In genomic region chr17:36592316-36592710, GRCh38 we compare ENCODE assay signal across 9 cellular contexts. TPM values are rescaled to one million over a fixed set of nuclear protein-coding genes. Genes with fewer than 3 reads are reported as not detected.
DNase-seq lines count a peak whose midpoint lies in the region; ATAC-seq, FAIRE-seq and TF ChIP-seq lines count a peak whose summit lies in the region.
"Had no signal": no experiment of that assay in that cellular context is flagged by ENCODE, and none has a peak within 500 bp of the region (broad histone marks: within the 10 kb centered on the region; RNA-seq: fewer than 3 reads in every experiment).

No MANE protein-coding gene starts in this region.

- dilution Hi-C loops in keratinocyte (cut with MboI; ENCODE audit: extremely low pct_ligation_motif_present, low sequenced_read_pairs), result no loop called here

- no peaks in the 10 kb centered on the region for H3K9me3 Mint-ChIP-seq in stimulated activated memory B cell treated with anti-CD40 and anti-IgM and Interleukin-4, amounts not matched to agents 10 μg/mL and 1 μg/mL and 100 μg/mL, for 72 hours

- H3K9me1 ChIP-seq in keratinocyte (ENCODE audit: control insufficient read depth, extremely low read depth, insufficient read depth, low read length), result no peaks in the 10 kb centered on the region

- no peak for FAIRE-seq in keratinocyte (lab: Jason Lieb, UNC)
- FAIRE-seq: A204.1 had no signal

- peaks cover 10% of the 10 kb centered on the region for H3K4me1 ChIP-seq in keratinocyte (ENCODE audit: control insufficient read depth, extremely low read depth, insufficient read depth, low read length)

- no peaks in the 10 kb centered on the region for H3K79me2 ChIP-seq in keratinocyte (ENCODE audit: control insufficient read depth, insufficient read depth, low read length)

- H3K9me3 ChIP-seq in MG63, result no peaks in the 10 kb centered on the region
- no peaks in the 10 kb centered on the region for H3K9me3 ChIP-seq in keratinocyte (ENCODE audit: control insufficient read depth, low read depth, low read length)

- peak overlapping the region; percentile 64 for H3K4me3 ChIP-seq in MG63
- peak overlapping the region; percentile 58 to 74 (median 68) for H3K4me3 ChIP-seq in keratinocyte (ENCODE audit: control insufficient read depth in 2 of 3, extremely low read depth in 1 of 3, insufficient read depth in 2 of 3, low read depth in 1 of 3, low read length in 3 of 3)

- H3K4me1 Mint-ChIP-seq in stimulated activated memory B cell treated with anti-CD40 and anti-IgM and Interleukin-4, amounts not matched to agents 10 μg/mL and 1 μg/mL and 100 μg/mL, for 72 hours, result peaks cover 29% of the 10 kb centered on the region

- H3K36me3 ChIP-seq in MG63, result peaks cover 49% of the 10 kb centered on the region
- H3K36me3 ChIP-seq in keratinocyte (ENCODE audit: control insufficient read depth in 2 of 2, extremely low read depth in 1 of 2, insufficient read depth in 2 of 2, low read length in 2 of 2), result peaks cover 4 to 21% of the 10 kb centered on the region in 2 experiments

- no peak for TF ChIP-seq CTCF in keratinocyte (optimal IDR thresholded peaks at IDR 0.05 in 1 of 3, IDR thresholded peaks at IDR 0.05 in 1 of 3, conservative IDR thresholded peaks at IDR 0.05 in 1 of 3; ENCODE audit: extremely low read depth in 1 of 3, insufficient read depth in 2 of 3, low read length in 3 of 3)

- no peak overlapping the region for H3K27ac ChIP-seq in keratinocyte (ENCODE audit: control insufficient read depth, insufficient read depth, low read length)

- peaks cover 11% of the 10 kb centered on the region for H3K36me3 Mint-ChIP-seq in stimulated activated memory B cell treated with anti-CD40 and anti-IgM and Interleukin-4, amounts not matched to agents 10 μg/mL and 1 μg/mL and 100 μg/mL, for 72 hours

- H3K4me3 Mint-ChIP-seq in stimulated activated memory B cell treated with anti-CD40 and anti-IgM and Interleukin-4, amounts not matched to agents 10 μg/mL and 1 μg/mL and 100 μg/mL, for 72 hours, result peak overlapping the region; percentile 82

- H3K27me3 ChIP-seq in MG63, result no peaks in the 10 kb centered on the region
- H3K27me3 ChIP-seq in keratinocyte (ENCODE audit: control insufficient read depth, extremely low read depth, insufficient read depth, low read length), result no peaks in the 10 kb centered on the region

- H3K27me3 Mint-ChIP-seq in stimulated activated memory B cell treated with anti-CD40 and anti-IgM and Interleukin-4, amounts not matched to agents 10 μg/mL and 1 μg/mL and 100 μg/mL, for 72 hours, result no peaks in the 10 kb centered on the region

- peak overlapping the region; percentile 78 for H3K4me2 ChIP-seq in keratinocyte (ENCODE audit: control insufficient read depth, extremely low read depth, insufficient read depth, low read depth, low read length)

- no peaks in the 10 kb centered on the region for H4K20me1 ChIP-seq in keratinocyte (ENCODE audit: control insufficient read depth, extremely low read depth, insufficient read depth, low read length)

- peak; percentile 16 for ATAC-seq in stimulated activated memory B cell treated with anti-CD40 and anti-IgM and Interleukin-4, amounts not matched to agents 10 μg/mL and 1 μg/mL and 100 μg/mL, for 72 hours
- ATAC-seq in HG02678 (IDR thresholded peaks at IDR 0.05; ENCODE audit: unreplicated experiment) (no peak), GM19324 (IDR thresholded peaks at IDR 0.05; ENCODE audit: low FRiP score, unreplicated experiment) (no peak)

- DNase-seq in DMS 273 (lab: John Stamatoyannopoulos, UW; ENCODE audit: unreplicated experiment), result peak; percentile 58
- DNase-seq in DMS 273 treated with DMSO at 0.1 percent for 48 hours (lab: John Stamatoyannopoulos, UW), result no peak
- DNase-seq in MG63, result peak; percentile 48
- DNase-seq in astrocyte of the hippocampus (ENCODE audit: low read depth, low spot score), result peak; percentile 79
- DNase-seq in keratinocyte (ENCODE audit: low read depth, low spot score), result no peak

- peak overlapping the region; percentile 75 for H3K9ac ChIP-seq in keratinocyte (ENCODE audit: control insufficient read depth, extremely low read depth, insufficient read depth, low read length)

- peak overlapping the region; percentile 26 for H3K27ac Mint-ChIP-seq in stimulated activated memory B cell treated with anti-CD40 and anti-IgM and Interleukin-4, amounts not matched to agents 10 μg/mL and 1 μg/mL and 100 μg/mL, for 72 hours

- H2AFZ ChIP-seq in keratinocyte (ENCODE audit: control insufficient read depth, low read length), result no peak overlapping the region

RNA-seq across cellular contexts. Expression of gene DHRS11, which starts 0.6 kb away (rescaled TPM):
- total RNA-seq in MG63 (2014; rRNA removed; shearing (Covaris generic); ENCODE audit: low replicate concordance), result 17.4 and 18.0 TPM in 2 replicates
- polyA plus RNA-seq in keratinocyte, result 11.0 to 14.3 TPM (median 11.4 TPM) in 3 replicates
- polyA plus RNA-seq in keratinocyte (2011; ENCODE audit: low read depth), result 3.2 TPM
- polyA plus RNA-seq in keratinocyte (2011; cell fraction: cytosol; rRNA removed), result 12.4 and 13.7 TPM in 2 replicates
- polyA plus RNA-seq in keratinocyte (2011; cell fraction: nucleus; rRNA removed), result 23.6 and 25.8 TPM in 2 replicates
- polyA plus RNA-seq in keratinocyte (2012; ENCODE audit: low replicate concordance), result 6.5 and 22.5 TPM in 2 replicates
- polyA minus RNA-seq in keratinocyte, result 8.0 to 17.2 TPM (median 15.3 TPM) in 3 replicates
- polyA minus RNA-seq in keratinocyte (2011; cell fraction: cytosol; rRNA and poly(A)+ RNA removed), result 12.7 TPM
- polyA minus RNA-seq in keratinocyte (2011; cell fraction: nucleus; rRNA and poly(A)+ RNA removed), result 4.2 and 5.5 TPM in 2 replicates

RNA-seq across cellular contexts. Expression of gene MRM1, which starts 9.1 kb away (rescaled TPM):
- total RNA-seq in MG63 (2014; rRNA removed; shearing (Covaris generic); ENCODE audit: low replicate concordance), result 16.7 and 19.9 TPM in 2 replicates
- polyA plus RNA-seq in keratinocyte, result 3.7 to 5.4 TPM (median 3.8 TPM) in 3 replicates
- polyA plus RNA-seq in keratinocyte (2011; ENCODE audit: low read depth), result 0.56 TPM
- polyA plus RNA-seq in keratinocyte (2011; cell fraction: cytosol; rRNA removed), result 2.2 and 3.3 TPM in 2 replicates
- polyA plus RNA-seq in keratinocyte (2011; cell fraction: nucleus; rRNA removed), result 3.0 and 4.5 TPM in 2 replicates
- 2.1 and 5.0 TPM in 2 replicates for polyA plus RNA-seq in keratinocyte (2012; ENCODE audit: low replicate concordance)
- polyA minus RNA-seq in keratinocyte, result 1.4 to 2.0 TPM (median 1.5 TPM) in 3 replicates
- 6.1 TPM for polyA minus RNA-seq in keratinocyte (2011; cell fraction: cytosol; rRNA and poly(A)+ RNA removed)
- 3.1 and 3.4 TPM in 2 replicates for polyA minus RNA-seq in keratinocyte (2011; cell fraction: nucleus; rRNA and poly(A)+ RNA removed)

RNA-seq across cellular contexts. Expression of gene GGNBP2, which starts 47.6 kb away (rescaled TPM):
- 64.2 and 77.3 TPM in 2 replicates for total RNA-seq in MG63 (2014; rRNA removed; shearing (Covaris generic); ENCODE audit: low replicate concordance)
- 73.0 to 95.5 TPM (median 84.9 TPM) in 3 replicates for polyA plus RNA-seq in keratinocyte
- 120 TPM for polyA plus RNA-seq in keratinocyte (2011; ENCODE audit: low read depth)
- polyA plus RNA-seq in keratinocyte (2011; cell fraction: cytosol; rRNA removed), result 43.6 and 94.9 TPM in 2 replicates
- 182 and 183 TPM in 2 replicates for polyA plus RNA-seq in keratinocyte (2011; cell fraction: nucleus; rRNA removed)
- 50.2 and 59.5 TPM in 2 replicates for polyA plus RNA-seq in keratinocyte (2012; ENCODE audit: low replicate concordance)
- polyA minus RNA-seq in keratinocyte, result 73.4 to 90.5 TPM (median 86.5 TPM) in 3 replicates
- polyA minus RNA-seq in keratinocyte (2011; cell fraction: cytosol; rRNA and poly(A)+ RNA removed), result 26.1 TPM
- polyA minus RNA-seq in keratinocyte (2011; cell fraction: nucleus; rRNA and poly(A)+ RNA removed), result 40.0 and 92.5 TPM in 2 replicates

RNA-seq across cellular contexts. Expression of gene PIGW, which starts 57.5 kb away (rescaled TPM):
- 6.6 and 7.7 TPM in 2 replicates for total RNA-seq in MG63 (2014; rRNA removed; shearing (Covaris generic); ENCODE audit: low replicate concordance)
- polyA plus RNA-seq in keratinocyte, result 4.2 to 9.8 TPM (median 7.4 TPM) in 3 replicates
- polyA plus RNA-seq in keratinocyte (2011; ENCODE audit: low read depth), result 1.9 TPM
- 4.0 and 8.0 TPM in 2 replicates for polyA plus RNA-seq in keratinocyte (2011; cell fraction: cytosol; rRNA removed)
- polyA plus RNA-seq in keratinocyte (2011; cell fraction: nucleus; rRNA removed), result 6.3 and 8.3 TPM in 2 replicates
- polyA plus RNA-seq in keratinocyte (2012; ENCODE audit: low replicate concordance), result 8.0 and 8.4 TPM in 2 replicates
- polyA minus RNA-seq in keratinocyte, result 0.92 to 3.0 TPM (median 2.6 TPM) in 3 replicates
- 3.3 TPM for polyA minus RNA-seq in keratinocyte (2011; cell fraction: cytosol; rRNA and poly(A)+ RNA removed)
- 1.9 and 3.7 TPM in 2 replicates for polyA minus RNA-seq in keratinocyte (2011; cell fraction: nucleus; rRNA and poly(A)+ RNA removed)

RNA-seq across cellular contexts. Expression of gene MYO19, which starts 57.6 kb away (rescaled TPM):
- total RNA-seq in MG63 (2014; rRNA removed; shearing (Covaris generic); ENCODE audit: low replicate concordance), result 73.9 and 76.5 TPM in 2 replicates
- 47.9 to 59.4 TPM (median 49.7 TPM) in 3 replicates for polyA plus RNA-seq in keratinocyte
- 20.4 TPM for polyA plus RNA-seq in keratinocyte (2011; ENCODE audit: low read depth)
- polyA plus RNA-seq in keratinocyte (2011; cell fraction: cytosol; rRNA removed), result 26.0 and 26.5 TPM in 2 replicates
- polyA plus RNA-seq in keratinocyte (2011; cell fraction: nucleus; rRNA removed), result 152 and 177 TPM in 2 replicates
- 33.1 and 42.2 TPM in 2 replicates for polyA plus RNA-seq in keratinocyte (2012; ENCODE audit: low replicate concordance)
- 72.2 to 162 TPM (median 93.9 TPM) in 3 replicates for polyA minus RNA-seq in keratinocyte
- polyA minus RNA-seq in keratinocyte (2011; cell fraction: cytosol; rRNA and poly(A)+ RNA removed), result 38.8 TPM
- 48.7 and 95.7 TPM in 2 replicates for polyA minus RNA-seq in keratinocyte (2011; cell fraction: nucleus; rRNA and poly(A)+ RNA removed)

Comparison
In these comparisons a context has a peak if more than half of its experiments do, and no peak if none do; other contexts are left out.
1. DNase-seq: peak in DMS 273 (single experiment), MG63 (single experiment) and astrocyte of the hippocampus (single experiment); none in DMS 273 treated with DMSO at 0.1 percent for 48 hours (single experiment) and keratinocyte (single experiment).